Comparison of ENCODE assay signal across 20 cellular contexts in the genomic region with DNA sequence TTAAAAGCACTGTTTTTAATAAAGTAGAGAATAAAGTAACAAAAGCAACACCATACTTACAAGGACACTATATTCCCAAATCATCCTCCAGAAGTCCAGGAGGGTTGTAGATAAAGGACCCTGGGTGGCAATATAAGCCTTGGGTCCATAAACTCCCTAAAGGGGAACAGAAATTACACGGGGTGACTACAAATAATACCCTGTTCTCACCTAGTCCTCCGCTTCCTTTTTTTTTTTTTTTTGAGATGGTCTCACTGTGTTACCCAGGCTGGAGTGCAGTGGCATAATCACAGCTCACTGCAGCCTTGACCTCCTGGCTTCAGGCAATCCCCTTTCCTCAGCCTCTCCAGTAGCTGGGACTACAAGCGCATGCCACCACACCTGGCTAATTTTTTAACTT. TPM values are rescaled to one million over a fixed set of nuclear protein-coding genes. Genes with fewer than 3 reads are reported as not detected.
A peak's percentile ranks its signal among the peaks of the same experiment; 100 is the strongest.
DNase-seq lines count a peak whose midpoint lies in the region; ATAC-seq and TF ChIP-seq lines count a peak whose summit lies in the region.
"Had no signal": no experiment of that assay in that cellular context is flagged by ENCODE, and none has a peak within 500 bp of the region (broad histone marks: within the 10 kb centered on the region; RNA-seq: fewer than 3 reads in every experiment).

No MANE protein-coding gene starts in this region.

- H3K27ac ChIP-seq in ascending aorta: no peak overlapping the region
- no peak overlapping the region for H3K27ac ChIP-seq in CD4-positive, alpha-beta memory T cell (ENCODE audit: low read depth, low read length)
- H3K27ac ChIP-seq: A549, gastroesophageal sphincter, suprapubic skin had no signal

- no peaks in the 10 kb centered on the region for H3K4me1 ChIP-seq in ascending aorta
- peaks cover 24% of the 10 kb centered on the region for H3K4me1 ChIP-seq in CD4-positive, alpha-beta memory T cell (ENCODE audit: insufficient read depth, low read length)
- H3K4me1 ChIP-seq: gastroesophageal sphincter had no signal

- H3K36me3 Mint-ChIP-seq in T-helper 17 cell (ENCODE audit: low read depth): peaks cover 8% of the 10 kb centered on the region
- H3K36me3 Mint-ChIP-seq in CD4-positive, alpha-beta memory T cell: peaks cover 40 to 59% of the 10 kb centered on the region in 2 donors
- peaks cover 74% of the 10 kb centered on the region for H3K36me3 Mint-ChIP-seq in activated T-helper 2 cell treated with anti-CD3 and anti-CD28 coated beads, Interferon-gamma antibody, Interleukin-2, Interleukin-4, amounts not matched to agents 10 μg/mL and 5 μg/mL and 100 μg/mL, durations not matched to agents 14 hours and 24 hours and 36 hours (ENCODE audit: low read depth)

- H3K9me3 Mint-ChIP-seq in stimulated activated naive CD8-positive, alpha-beta T cell treated with anti-CD3 and anti-CD28 coated beads, Interleukin-15, amount 100 ng/mL, for 72 hours: no peaks in the 10 kb centered on the region
- no peaks in the 10 kb centered on the region for H3K9me3 Mint-ChIP-seq in CD4-positive, alpha-beta memory T cell
- H3K9me3 Mint-ChIP-seq in activated T-helper 2 cell treated with anti-CD3 and anti-CD28 coated beads, Interferon-gamma antibody, Interleukin-2, Interleukin-4, amounts not matched to agents 10 μg/mL and 5 μg/mL and 100 μg/mL, durations not matched to agents 14 hours and 24 hours and 36 hours: no peaks in the 10 kb centered on the region
- H3K9me3 Mint-ChIP-seq: endodermal cell had no signal

- intact Hi-C loops in ascending aorta (cut with DNase I): no loop called here
- intact Hi-C loops in CD4-positive, alpha-beta memory T cell (cut with micrococcal nuclease): no loop called here
- intact Hi-C loops in activated T-helper 2 cell treated with anti-CD3 and anti-CD28 coated beads, Interferon-gamma antibody, Interleukin-2, Interleukin-4, amounts not matched to agents 10 μg/mL and 5 μg/mL and 100 μg/mL, durations not matched to agents 14 hours and 24 hours and 36 hours (cut with micrococcal nuclease): no loop called here

- DNase-seq in stimulated activated naive CD8-positive, alpha-beta T cell treated with anti-CD3 and anti-CD28 coated beads, Interleukin-15, Interleukin-2, amounts not matched to agents 100 U/mL and 50 U/mL, for 24 hours: no peak
- no peak for DNase-seq in stimulated activated naive CD8-positive, alpha-beta T cell treated with anti-CD3 and anti-CD28 coated beads, Interleukin-15, amount 100 ng/mL, for 72 hours
- no peak for DNase-seq in T-helper 17 cell
- DNase-seq in ascending aorta (ENCODE audit: low spot score in 2 of 2): no peak
- no peak for DNase-seq in GM10248 (ENCODE audit: extremely low spot score)
- DNase-seq in CD4-positive, alpha-beta memory T cell: no peak
- no peak for DNase-seq in activated T-helper 2 cell treated with anti-CD3 and anti-CD28 coated beads, Interferon-gamma antibody, Interleukin-2, Interleukin-4, amounts not matched to agents 10 μg/mL and 5 μg/mL and 100 μg/mL, durations not matched to agents 14 hours and 24 hours and 36 hours (ENCODE audit: low spot score)
- DNase-seq: activated CD8-positive, alpha-beta memory T cell treated with anti-CD3 and anti-CD28 coated beads for 24 hours; activated naive CD4-positive, alpha-beta T cell treated with Interleukin-2 at 50 U/mL for 16 hours; Calu3; endodermal cell; islet precursor cell; midbrain; NCI-H2081; SIG-M5; stimulated activated CD4-positive, alpha-beta T cell treated with anti-CD3 and anti-CD28 coated beads, Interleukin-12 subunit alpha, Interleukin-12 subunit beta, amount 100 ng/mL, for 4 hours had no signal

- peak; percentile 29 for ATAC-seq in stimulated activated naive CD8-positive, alpha-beta T cell treated with anti-CD3 and anti-CD28 coated beads, Interleukin-15, Interleukin-2, amounts not matched to agents 100 U/mL and 50 U/mL, for 24 hours
- ATAC-seq in stimulated activated naive CD8-positive, alpha-beta T cell treated with anti-CD3 and anti-CD28 coated beads, Interleukin-15, amount 100 ng/mL, for 72 hours: no peak
- ATAC-seq in HG02938 (IDR thresholded peaks at IDR 0.05; ENCODE audit: unreplicated experiment) (peak; percentile 39), T-helper 17 cell (peak; percentile 42)
- ATAC-seq: A549, gastroesophageal sphincter had no signal

- CTCF ChIA-PET in GM10248 (lab: Yijun Ruan, JAX): interaction anchor here (1.0 to 5.0 kb wide), 6 partner anchors 8 to 72 kb away, joined by 3 to 20 read pairs (median 5); no protein-coding TSS in a partner anchor
- CTCF ChIA-PET in CD4-positive, alpha-beta memory T cell (lab: Charles Lee; ENCODE audit: partially characterized antibody): interaction anchor here (0.6 to 1.2 kb wide), 2 partner anchors 35 to 81 kb away, joined by 3 read pairs; no protein-coding TSS in a partner anchor

- H3K9me3 ChIP-seq in T-helper 17 cell (ENCODE audit: control insufficient read depth, low read length, poor library complexity, severe bottlenecking): no peaks in the 10 kb centered on the region
- H3K9me3 ChIP-seq in ascending aorta: no peaks in the 10 kb centered on the region
- H3K9me3 ChIP-seq in CD4-positive, alpha-beta memory T cell (ENCODE audit: control insufficient read depth in 1 of 2, low read length in 2 of 2): no peaks in the 10 kb centered on the region
- H3K9me3 ChIP-seq: A549, gastroesophageal sphincter, suprapubic skin had no signal

- H3K4me1 Mint-ChIP-seq in stimulated activated naive CD8-positive, alpha-beta T cell treated with anti-CD3 and anti-CD28 coated beads, Interleukin-15, amount 100 ng/mL, for 72 hours: peaks cover 49% of the 10 kb centered on the region
- H3K4me1 Mint-ChIP-seq in T-helper 17 cell: peaks cover 20% of the 10 kb centered on the region
- H3K4me1 Mint-ChIP-seq in CD4-positive, alpha-beta memory T cell: peaks cover 23 to 38% (median 32%) of the 10 kb centered on the region in 4 donors
- peaks cover 43% of the 10 kb centered on the region for H3K4me1 Mint-ChIP-seq in activated T-helper 2 cell treated with anti-CD3 and anti-CD28 coated beads, Interferon-gamma antibody, Interleukin-2, Interleukin-4, amounts not matched to agents 10 μg/mL and 5 μg/mL and 100 μg/mL, durations not matched to agents 14 hours and 24 hours and 36 hours (ENCODE audit: low read depth)
- H3K4me1 Mint-ChIP-seq: endodermal cell had no signal

- H3K4me3 Mint-ChIP-seq in stimulated activated naive CD8-positive, alpha-beta T cell treated with anti-CD3 and anti-CD28 coated beads, Interleukin-15, amount 100 ng/mL, for 72 hours: no peak overlapping the region
- peak overlapping the region; percentile 31 for H3K4me3 Mint-ChIP-seq in T-helper 17 cell
- no peak overlapping the region for H3K4me3 Mint-ChIP-seq in CD4-positive, alpha-beta memory T cell
- H3K4me3 Mint-ChIP-seq in activated T-helper 2 cell treated with anti-CD3 and anti-CD28 coated beads, Interferon-gamma antibody, Interleukin-2, Interleukin-4, amounts not matched to agents 10 μg/mL and 5 μg/mL and 100 μg/mL, durations not matched to agents 14 hours and 24 hours and 36 hours (ENCODE audit: low read depth): no peak overlapping the region
- H3K4me3 Mint-ChIP-seq: endodermal cell had no signal

- TF ChIP-seq CTCF in ascending aorta (IDR thresholded peaks at IDR 0.05): no peak
- TF ChIP-seq CTCF in GM10248 (IDR thresholded peaks at IDR 0.05; ENCODE audit: control extremely low read depth, extremely low read depth, low read depth, missing control alignments): no peak

- H3K27me3 Mint-ChIP-seq in stimulated activated naive CD8-positive, alpha-beta T cell treated with anti-CD3 and anti-CD28 coated beads, Interleukin-15, amount 100 ng/mL, for 72 hours: no peaks in the 10 kb centered on the region
- H3K27me3 Mint-ChIP-seq in T-helper 17 cell: no peaks in the 10 kb centered on the region
- H3K27me3 Mint-ChIP-seq in CD4-positive, alpha-beta memory T cell: no peaks in the 10 kb centered on the region
- no peaks in the 10 kb centered on the region for H3K27me3 Mint-ChIP-seq in activated T-helper 2 cell treated with anti-CD3 and anti-CD28 coated beads, Interferon-gamma antibody, Interleukin-2, Interleukin-4, amounts not matched to agents 10 μg/mL and 5 μg/mL and 100 μg/mL, durations not matched to agents 14 hours and 24 hours and 36 hours (ENCODE audit: low read depth)

- H3K27ac Mint-ChIP-seq in stimulated activated naive CD8-positive, alpha-beta T cell treated with anti-CD3 and anti-CD28 coated beads, Interleukin-15, amount 100 ng/mL, for 72 hours: no peak overlapping the region
- peak overlapping the region; percentile 85 for H3K27ac Mint-ChIP-seq in T-helper 17 cell
- peak overlapping the region in 3 of 7 donors; percentile 36 to 89 (median 75) for H3K27ac Mint-ChIP-seq in CD4-positive, alpha-beta memory T cell
- H3K27ac Mint-ChIP-seq in activated T-helper 2 cell treated with anti-CD3 and anti-CD28 coated beads, Interferon-gamma antibody, Interleukin-2, Interleukin-4, amounts not matched to agents 10 μg/mL and 5 μg/mL and 100 μg/mL, durations not matched to agents 14 hours and 24 hours and 36 hours: no peak overlapping the region
- H3K27ac Mint-ChIP-seq: endodermal cell had no signal

- no peaks in the 10 kb centered on the region for H3K27me3 ChIP-seq in ascending aorta
- H3K27me3 ChIP-seq in CD4-positive, alpha-beta memory T cell (ENCODE audit: insufficient read depth, low read length): no peaks in the 10 kb centered on the region
- H3K27me3 ChIP-seq: gastroesophageal sphincter, suprapubic skin had no signal

- H3K4me3 ChIP-seq in ascending aorta: no peak overlapping the region
- no peak overlapping the region for H3K4me3 ChIP-seq in CD4-positive, alpha-beta memory T cell (ENCODE audit: low read length in 2 of 2)
- H3K4me3 ChIP-seq: A549, gastroesophageal sphincter, suprapubic skin had no signal

- H3K36me3 ChIP-seq in ascending aorta: no peaks in the 10 kb centered on the region
- peaks cover 25% of the 10 kb centered on the region for H3K36me3 ChIP-seq in CD4-positive, alpha-beta memory T cell (ENCODE audit: insufficient read depth, low read length)
- H3K36me3 ChIP-seq: gastroesophageal sphincter, suprapubic skin had no signal

- POLR2A ChIA-PET in GM10248 (lab: Yijun Ruan, JAX): interaction anchor here (0.6 to 1.8 kb wide), 3 partner anchors 11 to 608 kb away, joined by 3 to 6 read pairs (median 4); a partner anchor contains a TSS
- POLR2A ChIA-PET in CD4-positive, alpha-beta memory T cell (lab: Charles Lee; ENCODE audit: partially characterized antibody): no interaction called here

RNA-seq across cellular contexts. Expression of a gene that starts 13.1 kb away (rescaled TPM):
- total RNA-seq in T-helper 17 cell (10 to 100 TPM; 40.8 to 42.6 TPM), ascending aorta (2.3 TPM)
- total RNA-seq in CD4-positive, alpha-beta memory T cell: 10 to 100 TPM; 32.2 to 33.7 TPM
- polyA plus RNA-seq in CD4-positive, alpha-beta memory T cell: 10 to 100 TPM; 38.1 to 66.1 TPM
- total RNA-seq in activated T-helper 2 cell treated with anti-CD3 and anti-CD28 coated beads, Interferon-gamma antibody, Interleukin-2, Interleukin-4, amounts not matched to agents 10 μg/mL and 5 μg/mL and 100 μg/mL, durations not matched to agents 14 hours and 24 hours and 36 hours: 57.8 and 58.8 TPM in 2 replicates
- total RNA-seq: endodermal cell had no signal
- polyA plus RNA-seq: A549 had no signal

RNA-seq across cellular contexts. Expression of a gene that starts 29.0 kb away (rescaled TPM):
- total RNA-seq in T-helper 17 cell (1 to 10 TPM; 1.4 to 1.5 TPM), ascending aorta (not detected)
- 1 to 10 TPM; 1.3 to 2.1 TPM for total RNA-seq in CD4-positive, alpha-beta memory T cell
- 1 to 10 TPM in 1 of 2 donors, under 1 TPM in 1; 0.75 to 1.3 TPM for polyA plus RNA-seq in CD4-positive, alpha-beta memory T cell
- 0.39 and 1.1 TPM in 2 replicates for total RNA-seq in activated T-helper 2 cell treated with anti-CD3 and anti-CD28 coated beads, Interferon-gamma antibody, Interleukin-2, Interleukin-4, amounts not matched to agents 10 μg/mL and 5 μg/mL and 100 μg/mL, durations not matched to agents 14 hours and 24 hours and 36 hours

RNA-seq across cellular contexts. Expression of a gene that starts 46.1 kb away (rescaled TPM):
- 10 to 100 TPM; 40.1 to 45.8 TPM for total RNA-seq in T-helper 17 cell
- 22.7 TPM for total RNA-seq in ascending aorta
- total RNA-seq in CD4-positive, alpha-beta memory T cell: 10 to 100 TPM; 58.7 to 60.2 TPM
- polyA plus RNA-seq in CD4-positive, alpha-beta memory T cell: 10 to 100 TPM; 41.1 to 52.0 TPM
- 21.5 and 23.4 TPM in 2 replicates for total RNA-seq in activated T-helper 2 cell treated with anti-CD3 and anti-CD28 coated beads, Interferon-gamma antibody, Interleukin-2, Interleukin-4, amounts not matched to agents 10 μg/mL and 5 μg/mL and 100 μg/mL, durations not matched to agents 14 hours and 24 hours and 36 hours

RNA-seq across cellular contexts. Expression of a gene that starts 46.2 kb away (rescaled TPM):
- total RNA-seq in T-helper 17 cell: 10 to 100 TPM; 52.1 to 56.1 TPM
- total RNA-seq in ascending aorta: 3.2 TPM
- total RNA-seq in CD4-positive, alpha-beta memory T cell: 10 to 100 TPM; 74.5 to 75.5 TPM
- 10 to 100 TPM in 1 of 2 donors, 1 to 10 TPM in 1; 8.9 to 12.9 TPM for polyA plus RNA-seq in CD4-positive, alpha-beta memory T cell
- total RNA-seq in activated T-helper 2 cell treated with anti-CD3 and anti-CD28 coated beads, Interferon-gamma antibody, Interleukin-2, Interleukin-4, amounts not matched to agents 10 μg/mL and 5 μg/mL and 100 μg/mL, durations not matched to agents 14 hours and 24 hours and 36 hours: 42.0 and 45.9 TPM in 2 replicates

RNA-seq across cellular contexts. Expression of a gene that starts 46.7 kb away (rescaled TPM):
- 1 to 10 TPM; 5.4 to 7.0 TPM for total RNA-seq in T-helper 17 cell
- total RNA-seq in ascending aorta: 1.9 TPM
- total RNA-seq in CD4-positive, alpha-beta memory T cell: 1 to 10 TPM; 5.1 to 5.4 TPM
- 1 to 10 TPM; 2.8 to 5.3 TPM for polyA plus RNA-seq in CD4-positive, alpha-beta memory T cell
- 18.8 and 20.8 TPM in 2 replicates for total RNA-seq in activated T-helper 2 cell treated with anti-CD3 and anti-CD28 coated beads, Interferon-gamma antibody, Interleukin-2, Interleukin-4, amounts not matched to agents 10 μg/mL and 5 μg/mL and 100 μg/mL, durations not matched to agents 14 hours and 24 hours and 36 hours
